ENCODE assay signal across 17 cellular contexts in genomic region chr17:42842286-42842685, GRCh38. TPM values are rescaled to one million over a fixed set of nuclear protein-coding genes. Genes with fewer than 3 reads are reported as not detected.
"Had no signal": no experiment of that assay in that cellular context is flagged by ENCODE, and none has a peak within 500 bp of the region (broad histone marks: within the 10 kb centered on the region; RNA-seq: fewer than 3 reads in every experiment).

No MANE protein-coding gene starts in this region.

- H3K27ac ChIP-seq: brain microvascular endothelial cell, tibial artery had no signal

- H3K9me3 ChIP-seq: tibial artery had no signal

- DNase-seq: activated CD4-positive, alpha-beta T cell treated with anti-CD3 and anti-CD28 coated beads for 1 hour; activated CD4-positive, alpha-beta T cell treated with anti-CD3 and anti-CD28 coated beads, Interleukin-2, amount 50 U/mL, for 4 hours; activated T-cell treated with anti-CD3 and anti-CD28 coated beads for 4 hours; anterior cingulate cortex; brain microvascular endothelial cell; effector memory CD4-positive, alpha-beta T cell; midbrain; stimulated activated CD4-positive, alpha-beta T cell treated with anti-CD3 and anti-CD28 coated beads, Interleukin-12 subunit alpha, Interleukin-12 subunit beta, amount 100 ng/mL, for 4 hours; T-helper 1 cell; T1000; tibial artery had no signal

- H3K27me3 ChIP-seq: brain microvascular endothelial cell, tibial artery had no signal

- FAIRE-seq: islet of Langerhans, urothelium cell line had no signal

- H3K4me3 ChIP-seq: tibial artery had no signal

- ATAC-seq: activated T-helper 17 cell treated with anti-CD3 and anti-CD28 coated beads, Interleukin-2, amount 50 U/mL, for 72 hours; stimulated activated memory B cell treated with anti-CD40 and anti-IgM and Interleukin-4, amounts not matched to agents 10 μg/mL and 1 μg/mL and 100 μg/mL, for 72 hours had no signal

RNA-seq across cellular contexts. Expression of gene AOC3, which starts 8.7 kb away (rescaled TPM):
- total RNA-seq: pulmonary artery endothelial cell had no signal

RNA-seq across cellular contexts. Expression of gene CNTD1, which starts 43.6 kb away (rescaled TPM):
- total RNA-seq: myocyte, pulmonary artery endothelial cell had no signal
